9 cellular contexts compared by ENCODE assay signal in the genomic region with DNA sequence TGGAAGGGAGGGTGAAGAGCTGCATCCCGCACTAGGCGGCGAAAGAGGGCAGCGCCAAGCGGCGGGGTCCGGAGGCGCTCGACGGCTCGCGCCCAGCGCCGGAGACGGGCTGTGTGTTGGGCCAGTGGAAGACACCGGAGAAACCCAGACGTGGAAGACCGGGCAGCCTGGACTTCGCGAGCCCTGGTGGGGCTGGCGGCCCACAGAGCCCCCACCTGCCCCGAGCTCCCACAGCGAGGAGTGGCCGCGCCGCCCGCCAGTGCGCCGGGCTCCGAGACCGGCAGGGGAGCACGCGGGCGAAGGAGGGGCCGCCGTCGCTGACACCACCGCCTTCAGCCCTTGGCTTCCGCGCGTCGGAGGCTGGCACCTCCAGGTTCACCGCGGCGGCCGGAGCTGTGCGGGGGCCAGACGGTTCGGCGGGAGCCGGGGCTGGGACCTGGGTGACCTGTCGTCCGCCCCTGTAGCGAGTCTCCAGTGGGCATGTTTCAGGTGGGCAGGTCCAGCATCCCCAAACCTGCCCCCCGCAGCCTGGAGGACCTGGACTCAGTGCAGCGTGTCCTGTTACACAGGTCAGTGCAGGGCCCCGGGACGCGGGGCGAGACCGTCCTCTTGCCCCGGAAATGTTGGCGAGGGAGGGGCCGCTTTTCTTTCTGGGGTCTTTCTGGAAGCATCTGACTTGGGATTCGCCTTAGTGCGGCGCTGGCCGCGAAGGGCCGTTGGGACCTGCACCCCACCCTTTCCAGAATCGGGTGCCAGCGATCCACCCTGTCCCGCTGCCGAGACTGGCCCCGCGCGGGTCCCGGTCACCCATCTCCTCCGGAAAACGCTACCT. TPM values are rescaled to one million over a fixed set of nuclear protein-coding genes. Genes with fewer than 3 reads are reported as not detected.
DNase-seq lines count a peak whose midpoint lies in the region; ATAC-seq and TF ChIP-seq lines count a peak whose summit lies in the region.
"Had no signal": no experiment of that assay in that cellular context is flagged by ENCODE, and none has a peak within 500 bp of the region (broad histone marks: within the 10 kb centered on the region; RNA-seq: fewer than 3 reads in every experiment).

No MANE protein-coding gene starts in this region.

- H3K27ac Mint-ChIP-seq in activated T-cell treated with anti-CD3 and anti-CD28 coated beads, Interleukin-2, amount 50 U/mL, for 24 hours, result no peak overlapping the region
- H3K27ac Mint-ChIP-seq in stimulated activated effector memory CD8-positive, alpha-beta T cell treated with anti-CD3 and anti-CD28 coated beads, Interleukin-12 subunit alpha, Interleukin-12 subunit beta, amount 100 ng/mL, for 72 hours, result no peak overlapping the region

- no peak overlapping the region for H3K4me3 ChIP-seq in NB4 (ENCODE audit: low read depth, low read length)
- peak overlapping the region; percentile 52 to 84 (median 67) for H3K4me3 ChIP-seq in breast epithelium

- peaks cover 6% of the 10 kb centered on the region for H3K4me1 Mint-ChIP-seq in activated T-cell treated with anti-CD3 and anti-CD28 coated beads, Interleukin-2, amount 50 U/mL, for 24 hours (ENCODE audit: low read depth)
- H3K4me1 Mint-ChIP-seq in stimulated activated effector memory CD8-positive, alpha-beta T cell treated with anti-CD3 and anti-CD28 coated beads, Interleukin-12 subunit alpha, Interleukin-12 subunit beta, amount 100 ng/mL, for 72 hours, result no peaks in the 10 kb centered on the region

- TF ChIP-seq POLR2A in NB4 (IDR thresholded peaks at IDR 0.05; ENCODE audit: extremely low read depth, insufficient read length) (no peak), breast epithelium (IDR thresholded peaks at IDR 0.05) (no peak)

- peaks cover 0 to 9% of the 10 kb centered on the region in 2 donors for H3K27me3 ChIP-seq in breast epithelium

- DNase-seq in activated T-cell treated with anti-CD3 and anti-CD28 coated beads, Interleukin-2, amount 50 U/mL, for 24 hours, result peak; percentile 29
- no peak for DNase-seq in activated T-cell treated with anti-CD3 and anti-CD28 coated beads, Interleukin-2, amount 50 U/mL, for 1 hour
- DNase-seq in NB4 (ENCODE audit: low read depth) (peak; percentile 47), breast epithelium (ENCODE audit: low spot score in 2 of 2) (no peak), kidney tubule cell (ENCODE audit: low spot score) (peak; percentile 49), NCI-H345 (lab: John Stamatoyannopoulos, UW) (no peak)
- DNase-seq in stimulated activated effector memory CD8-positive, alpha-beta T cell treated with anti-CD3 and anti-CD28 coated beads, Interleukin-12 subunit alpha, Interleukin-12 subunit beta, amount 100 ng/mL, for 72 hours (ENCODE audit: low spot score in 2 of 2), result no peak
- no peak for DNase-seq in activated CD4-positive, CD25-positive, alpha-beta regulatory T cell (lab: John Stamatoyannopoulos, UW)

- peak overlapping the region; percentile 62 for H3K4me3 Mint-ChIP-seq in activated T-cell treated with anti-CD3 and anti-CD28 coated beads, Interleukin-2, amount 50 U/mL, for 24 hours
- no peak overlapping the region for H3K4me3 Mint-ChIP-seq in stimulated activated effector memory CD8-positive, alpha-beta T cell treated with anti-CD3 and anti-CD28 coated beads, Interleukin-12 subunit alpha, Interleukin-12 subunit beta, amount 100 ng/mL, for 72 hours
- H3K4me3 Mint-ChIP-seq: central memory CD8-positive, alpha-beta T cell had no signal

- H3K9me3 ChIP-seq in breast epithelium, result no peaks in the 10 kb centered on the region

- TF ChIP-seq CTCF in NB4 (IDR thresholded peaks at IDR 0.05; ENCODE audit: low read depth, low read length) (no peak), breast epithelium (IDR thresholded peaks at IDR 0.05) (no peak)

- peaks cover 2% of the 10 kb centered on the region for H3K9me3 Mint-ChIP-seq in activated T-cell treated with anti-CD3 and anti-CD28 coated beads, Interleukin-2, amount 50 U/mL, for 24 hours
- H3K9me3 Mint-ChIP-seq in stimulated activated effector memory CD8-positive, alpha-beta T cell treated with anti-CD3 and anti-CD28 coated beads, Interleukin-12 subunit alpha, Interleukin-12 subunit beta, amount 100 ng/mL, for 72 hours, result peaks cover 4% of the 10 kb centered on the region

- peaks cover 0 to 5% of the 10 kb centered on the region in 2 donors for H3K4me1 ChIP-seq in breast epithelium

- intact Hi-C loops in breast epithelium (cut with DNase I; ENCODE audit: low total_unique reads), result no loop called here

- no peaks in the 10 kb centered on the region for H3K36me3 Mint-ChIP-seq in activated T-cell treated with anti-CD3 and anti-CD28 coated beads, Interleukin-2, amount 50 U/mL, for 24 hours (ENCODE audit: low read depth)
- H3K36me3 Mint-ChIP-seq in stimulated activated effector memory CD8-positive, alpha-beta T cell treated with anti-CD3 and anti-CD28 coated beads, Interleukin-12 subunit alpha, Interleukin-12 subunit beta, amount 100 ng/mL, for 72 hours, result no peaks in the 10 kb centered on the region

- ATAC-seq in stimulated activated effector memory CD8-positive, alpha-beta T cell treated with anti-CD3 and anti-CD28 coated beads, Interleukin-12 subunit alpha, Interleukin-12 subunit beta, amount 100 ng/mL, for 72 hours, result peak; percentile 45

- peak overlapping the region; percentile 70 to 79 for H3K27ac ChIP-seq in breast epithelium

- H3K27me3 Mint-ChIP-seq in activated T-cell treated with anti-CD3 and anti-CD28 coated beads, Interleukin-2, amount 50 U/mL, for 24 hours, result peaks cover 64% of the 10 kb centered on the region

- H3K36me3 ChIP-seq in breast epithelium, result no peaks in the 10 kb centered on the region

RNA-seq across cellular contexts. Expression of gene INTU, which starts 9.6 kb away (rescaled TPM):
- total RNA-seq in breast epithelium, result 10 to 100 TPM in 2 of 3 donors, 1 to 10 TPM in 1; 7.0 to 22.4 (median 11.1) TPM

Comparison
In these comparisons a context has a peak if more than half of its experiments do, and no peak if none do; other contexts are left out.
1. DNase-seq: peak in activated T-cell treated with anti-CD3 and anti-CD28 coated beads, Interleukin-2, amount 50 U/mL, for 24 hours (single experiment), NB4 (single experiment) and kidney tubule cell (single experiment); none in activated T-cell treated with anti-CD3 and anti-CD28 coated beads, Interleukin-2, amount 50 U/mL, for 1 hour (single experiment), breast epithelium (0 of 2), stimulated activated effector memory CD8-positive, alpha-beta T cell treated with anti-CD3 and anti-CD28 coated beads, Interleukin-12 subunit alpha, Interleukin-12 subunit beta, amount 100 ng/mL, for 72 hours (0 of 2), NCI-H345 (single experiment) and activated CD4-positive, CD25-positive, alpha-beta regulatory T cell (0 of 4).